ENCODE assay signal across 19 cellular contexts in genomic region chr10:48496105-48496830, GRCh38.
"Had no signal": no experiment of that assay in that cellular context is flagged by ENCODE, and none has a peak within 500 bp of the region (broad histone marks: within the 10 kb centered on the region; RNA-seq: fewer than 3 reads in every experiment).

No MANE protein-coding gene starts in this region.

- H3K4me3 ChIP-seq: left lung, mucosa of descending colon, spleen, tibial nerve, vagina had no signal

- H3K36me3 ChIP-seq: left lung, spleen, tibial nerve, vagina had no signal

- H3K9me3 Mint-ChIP-seq: activated T-cell treated with anti-CD3 and anti-CD28 coated beads, Interleukin-2, amount 50 U/mL, for 24 hours; activated T-helper 2 cell treated with anti-CD3 and anti-CD28 coated beads, Interferon-gamma antibody, Interleukin-2, Interleukin-4, amounts not matched to agents 10 μg/mL and 5 μg/mL and 100 μg/mL, durations not matched to agents 14 hours and 24 hours and 36 hours; effector memory CD8-positive, alpha-beta T cell; naive B cell; WTC11 had no signal

- H3K36me3 Mint-ChIP-seq: WTC11 had no signal

- H3K9me3 ChIP-seq: left lung, mucosa of descending colon, spleen, tibial nerve, vagina had no signal

- ATAC-seq: activated CD4-positive, alpha-beta T cell treated with anti-CD3 and anti-CD28 coated beads for 36 hours; effector memory CD8-positive, alpha-beta T cell; T-helper 17 cell; WTC11 had no signal

- H3K27ac Mint-ChIP-seq: activated CD4-positive, alpha-beta T cell treated with anti-CD3 and anti-CD28 coated beads for 36 hours; activated T-cell treated with anti-CD3 and anti-CD28 coated beads, Interleukin-2, amount 50 U/mL, for 24 hours; activated T-helper 2 cell treated with anti-CD3 and anti-CD28 coated beads, Interferon-gamma antibody, Interleukin-2, Interleukin-4, amounts not matched to agents 10 μg/mL and 5 μg/mL and 100 μg/mL, durations not matched to agents 14 hours and 24 hours and 36 hours; effector memory CD8-positive, alpha-beta T cell; T-helper 17 cell; WTC11 had no signal

- DNase-seq: activated CD4-positive, alpha-beta T cell treated with anti-CD3 and anti-CD28 coated beads for 36 hours; activated CD4-positive, alpha-beta T cell treated with anti-CD3 and anti-CD28 coated beads, Interleukin-2, amount 50 U/mL, for 48 hours; activated naive CD4-positive, alpha-beta T cell treated with Interleukin-2 at 50 U/mL for 16 hours; activated T-cell treated with anti-CD3 and anti-CD28 coated beads, Interleukin-2, amount 50 U/mL, for 24 hours; aorta; cortex of kidney; effector memory CD8-positive, alpha-beta T cell; hippocampal formation; left lung; mucosa of descending colon; naive B cell; spleen; stimulated activated naive CD4-positive, alpha-beta T cell; T-helper 17 cell had no signal

- H3K4me3 Mint-ChIP-seq: activated CD4-positive, alpha-beta T cell treated with anti-CD3 and anti-CD28 coated beads for 36 hours; activated T-cell treated with anti-CD3 and anti-CD28 coated beads, Interleukin-2, amount 50 U/mL, for 24 hours; effector memory CD8-positive, alpha-beta T cell; naive B cell; T-helper 17 cell; WTC11 had no signal

- H3K27ac ChIP-seq: left lung, parathyroid adenoma, spleen, tibial nerve, vagina had no signal

- H3K27me3 ChIP-seq: left lung, tibial nerve, vagina had no signal
